ENCODE assay signal across 23 cellular contexts in genomic region chr5:167339205-167339604, GRCh38.
A peak's percentile ranks its signal among the peaks of the same experiment; 100 is the strongest.
DNase-seq lines count a peak whose midpoint lies in the region; ATAC-seq and TF ChIP-seq lines count a peak whose summit lies in the region.
"Had no signal": no experiment of that assay in that cellular context is flagged by ENCODE, and none has a peak within 500 bp of the region (broad histone marks: within the 10 kb centered on the region; RNA-seq: fewer than 3 reads in every experiment).

No MANE protein-coding gene starts in this region.

- H2AK5ac ChIP-seq in trophoblast cell (ENCODE audit: low read length): no peak overlapping the region

- no peaks in the 10 kb centered on the region for H3K36me3 ChIP-seq in SK-N-SH (replicated peaks in 1 of 2; ENCODE audit: control insufficient read depth in 1 of 2, insufficient read depth in 2 of 2, low read length in 1 of 2)
- H3K36me3 ChIP-seq in trophoblast cell (ENCODE audit: control insufficient read depth in 1 of 2, insufficient read depth in 2 of 2, low read length in 2 of 2): no peaks in the 10 kb centered on the region
- no peaks in the 10 kb centered on the region for H3K36me3 ChIP-seq in sigmoid colon
- H3K36me3 ChIP-seq: HAP-1, Peyer's patch had no signal

- no peaks in the 10 kb centered on the region for H3K9me2 ChIP-seq in SK-N-SH

- H3K23ac ChIP-seq in trophoblast cell (ENCODE audit: low read length): no peak overlapping the region

- intact Hi-C loops in sigmoid colon (cut with DNase I): no loop called here

- H3K4me2 ChIP-seq in SK-N-SH (no peak overlapping the region), trophoblast cell (ENCODE audit: low read length) (no peak overlapping the region)
- H3K4me2 ChIP-seq: GM23338 had no signal

- H3K27me3 ChIP-seq in SK-N-SH (ENCODE audit: insufficient read depth): no peaks in the 10 kb centered on the region
- no peaks in the 10 kb centered on the region for H3K27me3 ChIP-seq in trophoblast cell (ENCODE audit: insufficient read depth, low read length)
- H3K27me3 ChIP-seq in sigmoid colon: no peaks in the 10 kb centered on the region
- H3K27me3 ChIP-seq: Peyer's patch had no signal

- DNase-seq in SK-N-SH: no peak
- DNase-seq in SK-MEL-5 (ENCODE audit: low read depth, low spot score): peak; percentile 31
- peak; percentile 77 for DNase-seq in foreskin melanocyte
- no peak for DNase-seq in stimulated activated CD4-positive, alpha-beta T cell treated with anti-CD3 and anti-CD28 coated beads, Interleukin-2, amount 100 ng/mL, for 24 hours
- no peak for DNase-seq in NOMO-1 (lab: John Stamatoyannopoulos, UW; ENCODE audit: unreplicated experiment in 2 of 2)
- DNase-seq in trophoblast cell: no peak
- DNase-seq in sigmoid colon: no peak
- DNase-seq: CD8-positive, alpha-beta memory T cell; KG1; NCI-H1105 treated with DMSO at 0.1 percent for 48 hours; NCI-H2029 treated with DMSO at 0.1 percent for 48 hours; NCI-H226; NCI-H510A treated with DMSO at 0.1 percent for 48 hours; NCI-H774; NK-92 treated with Interleukin-12 subunit alpha and Interleukin-12 subunit beta, amount 100 ng/mL, for 24 hours; Peyer's patch; Right ventricle myocardium superior had no signal

- TF ChIP-seq EP300 in SK-N-SH (IDR thresholded peaks at IDR 0.05; ENCODE audit: borderline replicate concordance in 1 of 2, low read depth in 1 of 2, low read length in 1 of 2) (no peak), sigmoid colon (IDR thresholded peaks at IDR 0.05) (no peak)

- TF ChIP-seq CTCF in SK-N-SH (IDR thresholded peaks at IDR 0.05): no peak
- TF ChIP-seq CTCF in sigmoid colon (IDR thresholded peaks at IDR 0.05): no peak

- H2BK120ac ChIP-seq in trophoblast cell (ENCODE audit: insufficient read depth, low read length, poor library complexity): no peak overlapping the region

- H4K91ac ChIP-seq in trophoblast cell (ENCODE audit: low read depth, low read length): no peak overlapping the region

- H3F3A ChIP-seq in SK-N-SH (replicated peaks; ENCODE audit: insufficient read depth): peaks cover 4% of the 10 kb centered on the region

- H3K4ac ChIP-seq in trophoblast cell (ENCODE audit: low read depth, low read length): no peak overlapping the region

- H2BK5ac ChIP-seq in trophoblast cell (ENCODE audit: low read depth, low read length, poor library complexity): no peak overlapping the region

- H3K4me1 ChIP-seq in SK-N-SH (ENCODE audit: control insufficient read depth in 1 of 2, insufficient read depth in 2 of 2, low read depth in 1 of 2, low read length in 1 of 2) (no peaks in the 10 kb centered on the region), trophoblast cell (ENCODE audit: control insufficient read depth in 1 of 2, insufficient read depth in 2 of 2, low read length in 2 of 2) (no peaks in the 10 kb centered on the region), sigmoid colon (no peaks in the 10 kb centered on the region)
- H3K4me1 ChIP-seq: HAP-1, Peyer's patch had no signal

- H4K20me1 ChIP-seq in SK-N-SH (ENCODE audit: insufficient read depth): no peaks in the 10 kb centered on the region

- POLR2A ChIA-PET in SK-N-SH (lab: Yijun Ruan, JAX): no interaction called here

- H3K79me1 ChIP-seq in trophoblast cell (ENCODE audit: low read length): no peaks in the 10 kb centered on the region

- no peak overlapping the region for H2AFZ ChIP-seq in SK-N-SH (ENCODE audit: low read depth)
- H2AFZ ChIP-seq in trophoblast cell (ENCODE audit: insufficient read depth, low read length, poor library complexity): no peak overlapping the region

- no peak overlapping the region for H4K12ac ChIP-seq in trophoblast cell (ENCODE audit: low read depth, low read length)

- no peak overlapping the region for H3K9ac ChIP-seq in SK-N-SH
- no peak overlapping the region for H3K9ac ChIP-seq in trophoblast cell (ENCODE audit: low read length)

- ATAC-seq in SK-N-SH treated with all-trans-retinoic acid at 6 μM for 48 hours: no peak
- ATAC-seq: GM12878, GM23338 had no signal

- no peak for TF ChIP-seq RAD21 in SK-N-SH (IDR thresholded peaks at IDR 0.05; ENCODE audit: low read length)

- no peak overlapping the region for H2BK12ac ChIP-seq in trophoblast cell (ENCODE audit: low read length)

- no peaks in the 10 kb centered on the region for H3K9me3 ChIP-seq in SK-N-SH
- no peaks in the 10 kb centered on the region for H3K9me3 ChIP-seq in trophoblast cell (ENCODE audit: insufficient read depth, low read depth, low read length)
- no peaks in the 10 kb centered on the region for H3K9me3 ChIP-seq in sigmoid colon
- H3K9me3 ChIP-seq: HAP-1, Peyer's patch had no signal

- no peak overlapping the region for H4K8ac ChIP-seq in trophoblast cell (ENCODE audit: low read depth, low read length)

- CTCF ChIA-PET in SK-N-SH (lab: Yijun Ruan, JAX): no interaction called here

- H3K79me2 ChIP-seq in SK-N-SH (ENCODE audit: insufficient read depth) (no peaks in the 10 kb centered on the region), trophoblast cell (ENCODE audit: control insufficient read depth, insufficient read depth, low read length, poor library complexity) (no peaks in the 10 kb centered on the region)

- no peak overlapping the region for H3K14ac ChIP-seq in trophoblast cell (ENCODE audit: low read length)

- TF ChIP-seq POLR2A in sigmoid colon (IDR thresholded peaks at IDR 0.05): no peak

- H3K27ac ChIP-seq in SK-N-SH (ENCODE audit: low read depth in 2 of 2, low read length in 1 of 2): no peak overlapping the region
- H3K27ac ChIP-seq in trophoblast cell (ENCODE audit: low read depth, low read length): no peak overlapping the region
- no peak overlapping the region for H3K27ac ChIP-seq in sigmoid colon
- H3K27ac ChIP-seq: 22Rv1, C4-2B, Peyer's patch had no signal

- no peak overlapping the region for H3K4me3 ChIP-seq in SK-N-SH (ENCODE audit: low read depth in 2 of 2, low read length in 1 of 2)
- H3K4me3 ChIP-seq in trophoblast cell (ENCODE audit: low read depth, low read length): no peak overlapping the region
- H3K4me3 ChIP-seq in sigmoid colon: no peak overlapping the region
- H3K4me3 ChIP-seq: GM12878, GM23338, HAP-1, Peyer's patch had no signal

- in situ Hi-C loops in SK-MEL-5 (cut with HindIII; ENCODE audit: low pct_unique_long_range_greater_than_20kb, low sequenced_read_pairs): no loop called here

- no peak overlapping the region for H3K18ac ChIP-seq in trophoblast cell (ENCODE audit: low read length)

- 32% methylated on average over 1 of the region's 1 CpG for WGBS in SK-N-SH (ENCODE audit: low lambda C conversion rate)
- WGBS in trophoblast cell (ENCODE audit: extremely low coverage, insufficient coverage, insufficient read length): no CpG with 5 or more reads among the region's 1 CpG
- 78 to 84% methylated on average over 1 of the region's 1 CpG for WGBS in sigmoid colon, 2 donors

TF ChIP-seq in SK-N-SH treated with all-trans-retinoic acid at 6 μM for 48 hours, 23 proteins besides CTCF, POLR2A, EP300 and RAD21:
- TF ChIP-seq CSRNP3 (CRISPR knock-in tag; IDR thresholded peaks at IDR 0.05) (no peak), ISL1 (CRISPR knock-in tag; IDR thresholded peaks at IDR 0.05) (peak; percentile 68)

TF ChIP-seq in SK-N-SH, 30 proteins besides CTCF, POLR2A, EP300 and RAD21:
- TF ChIP-seq USF2 (IDR thresholded peaks at IDR 0.05; ENCODE audit: borderline replicate concordance, low read depth, low read length): no peak
- TF ChIP-seq EZH2phosphoT487 (IDR thresholded peaks at IDR 0.05; ENCODE audit: borderline replicate concordance, low read depth): no peak
- TF ChIP-seq FOSL2 (IDR thresholded peaks at IDR 0.05; ENCODE audit: borderline replicate concordance, low read depth): no peak
- TF ChIP-seq MAX (IDR thresholded peaks at IDR 0.05; ENCODE audit: low read depth): no peak
- TF ChIP-seq TCF12 (IDR thresholded peaks at IDR 0.05): no peak
- TF ChIP-seq NRF1 (IDR thresholded peaks at IDR 0.05; ENCODE audit: low read depth, low read length): no peak
- no peak for TF ChIP-seq MXI1 (IDR thresholded peaks at IDR 0.05; ENCODE audit: low read depth, low read length)
- TF ChIP-seq POLR2AphosphoS5 (IDR thresholded peaks at IDR 0.05; ENCODE audit: low read depth, low read length): no peak
- TF ChIP-seq GATA2 (CRISPR knock-in tag; IDR thresholded peaks at IDR 0.05): no peak
TF ChIP-seq in SK-N-SH: peak in this region for 0.

Comparison
In these comparisons a context has a peak if more than half of its experiments do, and no peak if none do; other contexts are left out.
1. DNase-seq: peak in SK-MEL-5 (single experiment) and foreskin melanocyte (single experiment); none in SK-N-SH (single experiment), stimulated activated CD4-positive, alpha-beta T cell treated with anti-CD3 and anti-CD28 coated beads, Interleukin-2, amount 100 ng/mL, for 24 hours (0 of 2), NOMO-1 (0 of 2), trophoblast cell (0 of 2) and sigmoid colon (single experiment).